ENCODE assay signal across 10 cellular contexts in the genomic region with DNA sequence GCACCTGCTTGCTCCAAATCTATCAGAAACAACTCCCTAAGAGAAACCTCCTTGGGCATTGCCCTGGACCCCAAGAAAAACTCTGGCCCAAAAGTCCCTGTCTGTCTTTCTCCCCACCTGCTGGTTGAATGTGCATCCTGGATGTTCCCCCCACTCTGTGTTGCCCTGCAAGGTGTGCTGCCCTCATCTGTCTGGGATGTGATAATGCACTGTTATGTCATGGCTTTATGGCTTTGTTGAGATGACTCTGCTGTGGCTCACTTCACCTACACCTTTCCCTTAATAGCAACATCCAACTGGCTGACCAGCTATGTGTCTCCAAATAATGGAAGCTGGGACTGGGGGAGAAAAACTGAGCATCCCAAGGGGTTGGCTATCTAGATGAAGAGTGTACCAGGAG. TPM values are rescaled to one million over a fixed set of nuclear protein-coding genes. Genes with fewer than 3 reads are reported as not detected.
DNase-seq lines count a peak whose midpoint lies in the region; ATAC-seq and TF ChIP-seq lines count a peak whose summit lies in the region.
"Had no signal": no experiment of that assay in that cellular context is flagged by ENCODE, and none has a peak within 500 bp of the region (broad histone marks: within the 10 kb centered on the region; RNA-seq: fewer than 3 reads in every experiment).

No MANE protein-coding gene starts in this region.

- peaks cover 29 to 30% (median 29%) of the 10 kb centered on the region in 3 donors for H3K4me1 Mint-ChIP-seq in IgD-negative memory B cell
- peaks cover 33% of the 10 kb centered on the region for H3K4me1 Mint-ChIP-seq in activated naive CD4-positive, alpha-beta T cell treated with anti-CD3 and anti-CD28 coated beads, Interleukin-2, amount 10 ng/mL, durations not matched to agents 7 days and 5 days
- peaks cover 24% of the 10 kb centered on the region for H3K4me1 Mint-ChIP-seq in nephron
- H3K4me1 Mint-ChIP-seq in T-helper 17 cell: peaks cover 24% of the 10 kb centered on the region

- peaks cover 18% of the 10 kb centered on the region for H3K36me3 Mint-ChIP-seq in IgD-negative memory B cell
- peaks cover 54% of the 10 kb centered on the region for H3K36me3 Mint-ChIP-seq in activated naive CD4-positive, alpha-beta T cell treated with anti-CD3 and anti-CD28 coated beads, Interleukin-2, amount 10 ng/mL, durations not matched to agents 7 days and 5 days
- peaks cover 93% of the 10 kb centered on the region for H3K36me3 Mint-ChIP-seq in nephron (ENCODE audit: low read depth)
- H3K36me3 Mint-ChIP-seq in T-helper 17 cell (ENCODE audit: low read depth): peaks cover 6% of the 10 kb centered on the region

- H3K4me3 Mint-ChIP-seq in IgD-negative memory B cell (peak overlapping the region in 3 of 4 donors; percentile 21 to 89 (median 70)), nephron (peak overlapping the region; percentile 76 to 98 (median 96)), T-helper 17 cell (no peak overlapping the region)
- H3K4me3 Mint-ChIP-seq in activated naive CD4-positive, alpha-beta T cell treated with anti-CD3 and anti-CD28 coated beads, Interleukin-2, amount 10 ng/mL, durations not matched to agents 7 days and 5 days: peak overlapping the region; percentile 7

- TF ChIP-seq CTCF in GM06990 (IDR thresholded peaks at IDR 0.05; ENCODE audit: insufficient read depth, low read length, poor library complexity, severe bottlenecking) (peak; percentile 56), nephron (IDR thresholded peaks at IDR 0.05; ENCODE audit: unreplicated experiment in 3 of 3) (no peak)

- H3K4me3 ChIP-seq in GM06990 (replicated peaks; ENCODE audit: low read depth, low read length): no peak overlapping the region
- H3K4me3 ChIP-seq: cardiac muscle cell, SK-N-MC had no signal

- peaks cover 10% of the 10 kb centered on the region for H3K36me3 ChIP-seq in GM06990 (ENCODE audit: control insufficient read depth, insufficient read depth, low read length)

- no peak for ATAC-seq in GM19328 (IDR thresholded peaks at IDR 0.05; ENCODE audit: unreplicated experiment)
- no peak for ATAC-seq in HG03378 (IDR thresholded peaks at IDR 0.05; ENCODE audit: unreplicated experiment)
- no peak for ATAC-seq in T-helper 17 cell

- peaks cover 3 to 13% (median 4%) of the 10 kb centered on the region in 3 donors for H3K9me3 Mint-ChIP-seq in IgD-negative memory B cell
- peaks cover 25% of the 10 kb centered on the region for H3K9me3 Mint-ChIP-seq in activated naive CD4-positive, alpha-beta T cell treated with anti-CD3 and anti-CD28 coated beads, Interleukin-2, amount 10 ng/mL, durations not matched to agents 7 days and 5 days
- peaks cover 51% of the 10 kb centered on the region for H3K9me3 Mint-ChIP-seq in nephron

- peaks cover 9% of the 10 kb centered on the region for H3K9me3 ChIP-seq in T-helper 17 cell (ENCODE audit: control insufficient read depth, low read length, poor library complexity, severe bottlenecking)

- DNase-seq in GM06990 (ENCODE audit: extremely low read depth, insufficient read length) (no peak), T-helper 9 cell (no peak), T-helper 17 cell (no peak)
- peak; percentile 42 for DNase-seq in activated naive CD4-positive, alpha-beta T cell treated with anti-CD3 and anti-CD28 coated beads, Interleukin-2, amount 10 ng/mL, durations not matched to agents 7 days and 5 days

- H3K27me3 ChIP-seq in GM06990 (replicated peaks; ENCODE audit: control insufficient read depth, insufficient read depth, low read length): no peaks in the 10 kb centered on the region
- H3K27me3 ChIP-seq: cardiac muscle cell had no signal

- CTCF ChIA-PET in activated naive CD4-positive, alpha-beta T cell treated with anti-CD3 and anti-CD28 coated beads, Interleukin-2, amount 10 ng/mL, durations not matched to agents 7 days and 5 days (lab: Charles Lee): interaction anchor here (0.6 to 3.3 kb wide), 6 partner anchors 46 to 446 kb away, joined by 3 to 10 read pairs (median 4); no protein-coding TSS in a partner anchor

- H3K27ac Mint-ChIP-seq in IgD-negative memory B cell (peak overlapping the region in 2 of 3 donors; percentile 6 to 38), nephron (peak overlapping the region in 1 of 3 experiments; percentile 50), T-helper 17 cell (no peak overlapping the region)
- H3K27ac Mint-ChIP-seq in activated naive CD4-positive, alpha-beta T cell treated with anti-CD3 and anti-CD28 coated beads, Interleukin-2, amount 10 ng/mL, durations not matched to agents 7 days and 5 days: no peak overlapping the region

- H3K27me3 Mint-ChIP-seq in IgD-negative memory B cell (no peaks in the 10 kb centered on the region), nephron (ENCODE audit: low read depth) (no peaks in the 10 kb centered on the region), T-helper 17 cell (no peaks in the 10 kb centered on the region)
- no peaks in the 10 kb centered on the region for H3K27me3 Mint-ChIP-seq in activated naive CD4-positive, alpha-beta T cell treated with anti-CD3 and anti-CD28 coated beads, Interleukin-2, amount 10 ng/mL, durations not matched to agents 7 days and 5 days

RNA-seq across cellular contexts. Expression of a gene that starts 2.6 kb away (rescaled TPM):
- polyA plus RNA-seq in IgD-negative memory B cell: 1.9 TPM
- total RNA-seq in T-helper 17 cell: 1 to 10 TPM; 1.3 to 1.6 TPM

RNA-seq across cellular contexts. Expression of a gene that starts 19.0 kb away (rescaled TPM):
- 1.1 TPM for polyA plus RNA-seq in IgD-negative memory B cell
- total RNA-seq in T-helper 17 cell: 1 to 10 TPM in 1 of 2 donors, under 1 TPM in 1; 0.75 to 1.4 TPM

RNA-seq across cellular contexts. Expression of a gene that starts 25.4 kb away (rescaled TPM):
- polyA plus RNA-seq in IgD-negative memory B cell: 21.9 TPM
- total RNA-seq in T-helper 17 cell: 10 to 100 TPM; 26.9 to 32.0 TPM

Comparison
In these comparisons a context has a peak if more than half of its experiments do, and no peak if none do; other contexts are left out.
1. H3K27ac Mint-ChIP-seq: peak in IgD-negative memory B cell (2 of 3); none in activated naive CD4-positive, alpha-beta T cell treated with anti-CD3 and anti-CD28 coated beads, Interleukin-2, amount 10 ng/mL, durations not matched to agents 7 days and 5 days (single experiment) and T-helper 17 cell (single experiment).